Comparison of ENCODE assay signal across 10 cellular contexts in genomic region chr7:130874071-130874915, GRCh38.
DNase-seq lines count a peak whose midpoint lies in the region; ATAC-seq and TF ChIP-seq lines count a peak whose summit lies in the region.
"Had no signal": no experiment of that assay in that cellular context is flagged by ENCODE, and none has a peak within 500 bp of the region (broad histone marks: within the 10 kb centered on the region; RNA-seq: fewer than 3 reads in every experiment).

No MANE protein-coding gene starts in this region.

- ATAC-seq in CD4-positive, CD25-positive, alpha-beta regulatory T cell (ENCODE audit: low read depth in 2 of 2): no peak
- peak; percentile 6 for ATAC-seq in activated naive CD8-positive, alpha-beta T cell treated with anti-CD3 and anti-CD28 coated beads, Interleukin-2, amount 50 U/mL, for 24 hours
- no peak for ATAC-seq in natural killer cell
- ATAC-seq in GM18511 (IDR thresholded peaks at IDR 0.05; ENCODE audit: unreplicated experiment): no peak

- H3K4me1 ChIP-seq in CD4-positive, CD25-positive, alpha-beta regulatory T cell (ENCODE audit: control insufficient read depth, insufficient read depth, low read length, poor library complexity, severe bottlenecking): peaks cover 9% of the 10 kb centered on the region
- H3K4me1 ChIP-seq in ovary (ENCODE audit: insufficient read depth): peaks cover 16% of the 10 kb centered on the region

- peaks cover 53% of the 10 kb centered on the region for H3K36me3 Mint-ChIP-seq in CD4-positive, CD25-positive, alpha-beta regulatory T cell
- H3K36me3 Mint-ChIP-seq in activated naive CD8-positive, alpha-beta T cell treated with anti-CD3 and anti-CD28 coated beads, Interleukin-2, amount 50 U/mL, for 24 hours (ENCODE audit: low read depth): peaks cover 72% of the 10 kb centered on the region
- H3K36me3 Mint-ChIP-seq in natural killer cell: peaks cover 10% of the 10 kb centered on the region

- no peak for TF ChIP-seq CTCF in natural killer cell (IDR thresholded peaks at IDR 0.05)
- TF ChIP-seq CTCF in ovary (IDR thresholded peaks at IDR 0.05): no peak

- H3K9me3 ChIP-seq in CD4-positive, CD25-positive, alpha-beta regulatory T cell (ENCODE audit: control insufficient read depth in 2 of 2, low read length in 2 of 2): no peaks in the 10 kb centered on the region
- no peaks in the 10 kb centered on the region for H3K9me3 ChIP-seq in ovary

- peak; percentile 37 for TF ChIP-seq POLR2A in GM19193 (IDR thresholded peaks at IDR 0.05; ENCODE audit: extremely low read depth, insufficient read depth, insufficient read length)
- TF ChIP-seq POLR2A in ovary (IDR thresholded peaks at IDR 0.05): no peak

- H3K27me3 ChIP-seq in CD4-positive, CD25-positive, alpha-beta regulatory T cell (ENCODE audit: control insufficient read depth, insufficient read depth, low read length): no peaks in the 10 kb centered on the region
- no peaks in the 10 kb centered on the region for H3K27me3 ChIP-seq in ovary
- H3K27me3 ChIP-seq: brain microvascular endothelial cell had no signal

- H3K4me3 Mint-ChIP-seq in CD4-positive, CD25-positive, alpha-beta regulatory T cell: peak overlapping the region in 1 of 4 donors; percentile 71
- no peak overlapping the region for H3K4me3 Mint-ChIP-seq in activated naive CD8-positive, alpha-beta T cell treated with anti-CD3 and anti-CD28 coated beads, Interleukin-2, amount 50 U/mL, for 24 hours
- H3K4me3 Mint-ChIP-seq in natural killer cell: no peak overlapping the region

- no peaks in the 10 kb centered on the region for H3K27me3 Mint-ChIP-seq in CD4-positive, CD25-positive, alpha-beta regulatory T cell
- no peaks in the 10 kb centered on the region for H3K27me3 Mint-ChIP-seq in activated naive CD8-positive, alpha-beta T cell treated with anti-CD3 and anti-CD28 coated beads, Interleukin-2, amount 50 U/mL, for 24 hours
- no peaks in the 10 kb centered on the region for H3K27me3 Mint-ChIP-seq in natural killer cell (ENCODE audit: low read depth in 2 of 2)

- H3K4me1 Mint-ChIP-seq in CD4-positive, CD25-positive, alpha-beta regulatory T cell: peaks cover 28 to 43% (median 37%) of the 10 kb centered on the region in 4 donors
- peaks cover 18% of the 10 kb centered on the region for H3K4me1 Mint-ChIP-seq in activated naive CD8-positive, alpha-beta T cell treated with anti-CD3 and anti-CD28 coated beads, Interleukin-2, amount 50 U/mL, for 24 hours
- peaks cover 24 to 44% of the 10 kb centered on the region in 2 donors for H3K4me1 Mint-ChIP-seq in natural killer cell

- peaks cover 0 to 1% (median 0%) of the 10 kb centered on the region in 7 donors for H3K9me3 Mint-ChIP-seq in CD4-positive, CD25-positive, alpha-beta regulatory T cell
- no peaks in the 10 kb centered on the region for H3K9me3 Mint-ChIP-seq in activated naive CD8-positive, alpha-beta T cell treated with anti-CD3 and anti-CD28 coated beads, Interleukin-2, amount 50 U/mL, for 24 hours
- H3K9me3 Mint-ChIP-seq in natural killer cell: no peaks in the 10 kb centered on the region

- H3K27ac ChIP-seq in CD4-positive, CD25-positive, alpha-beta regulatory T cell (ENCODE audit: insufficient read depth, low read length, poor library complexity, severe bottlenecking): no peak overlapping the region
- no peak overlapping the region for H3K27ac ChIP-seq in ovary
- H3K27ac ChIP-seq: brain microvascular endothelial cell had no signal

- no peak for DNase-seq in CD4-positive, CD25-positive, alpha-beta regulatory T cell
- no peak for DNase-seq in activated naive CD8-positive, alpha-beta T cell treated with anti-CD3 and anti-CD28 coated beads, Interleukin-2, amount 50 U/mL, for 24 hours
- DNase-seq in natural killer cell (no peak), HK-2 (ENCODE audit: unreplicated experiment) (no peak), ovary (no peak), SK-N-DZ (ENCODE audit: low spot score) (no peak)
- DNase-seq: brain microvascular endothelial cell had no signal

- peaks cover 68% of the 10 kb centered on the region for H3K36me3 ChIP-seq in CD4-positive, CD25-positive, alpha-beta regulatory T cell (ENCODE audit: control insufficient read depth, insufficient read depth, low read length)
- no peaks in the 10 kb centered on the region for H3K36me3 ChIP-seq in ovary

- 57 to 74% (median 63%) methylated on average over 6 of the region's 6 CpGs for WGBS in ovary, 3 donors

- intact Hi-C loops in natural killer cell (cut with micrococcal nuclease) (no loop called here), ovary (cut with DNase I) (loop anchor here in 1 of 4 donors (10.0 kb wide), 1 partner anchor 551 kb away; no protein-coding TSS in a partner anchor)

- no peak overlapping the region for H3K4me3 ChIP-seq in CD4-positive, CD25-positive, alpha-beta regulatory T cell (ENCODE audit: low read depth, low read length)
- H3K4me3 ChIP-seq in ovary: no peak overlapping the region
- H3K4me3 ChIP-seq: lung had no signal

- TF ChIP-seq EP300 in ovary (IDR thresholded peaks at IDR 0.05): no peak

- peak overlapping the region; percentile 10 to 80 (median 78) for H3K27ac Mint-ChIP-seq in CD4-positive, CD25-positive, alpha-beta regulatory T cell
- H3K27ac Mint-ChIP-seq in activated naive CD8-positive, alpha-beta T cell treated with anti-CD3 and anti-CD28 coated beads, Interleukin-2, amount 50 U/mL, for 24 hours: peak overlapping the region; percentile 66
- H3K27ac Mint-ChIP-seq in natural killer cell: peak overlapping the region; percentile 29 to 34
